Comparison of ENCODE assay signal across 14 cellular contexts in genomic region chr22:24117942-24118341, GRCh38.
DNase-seq lines count a peak whose midpoint lies in the region; ATAC-seq and TF ChIP-seq lines count a peak whose summit lies in the region.
"Had no signal": no experiment of that assay in that cellular context is flagged by ENCODE, and none has a peak within 500 bp of the region (broad histone marks: within the 10 kb centered on the region; RNA-seq: fewer than 3 reads in every experiment).

No MANE protein-coding gene starts in this region.

- peaks cover 3 to 14% of the 10 kb centered on the region in 2 experiments; a peak in 3 of 4 replicates for H3K36me3 ChIP-seq in HCT116 (ENCODE audit: control insufficient read depth in 1 of 2, insufficient read depth in 2 of 2, low read length in 2 of 2)
- peaks cover 51% of the 10 kb centered on the region for H3K36me3 ChIP-seq in RWPE2 (ENCODE audit: low read depth)

- DNase-seq in DMS 273 (lab: John Stamatoyannopoulos, UW; ENCODE audit: unreplicated experiment) (peak; percentile 5), DMS 273 treated with DMSO at 0.1 percent for 48 hours (lab: John Stamatoyannopoulos, UW) (no peak), HCT116 (ENCODE audit: low read depth, low spot score) (no peak), RWPE2 (ENCODE audit: low spot score) (no peak), iPS-NIHi7 (ENCODE audit: extremely low spot score) (peak; percentile 62), posterior vena cava (ENCODE audit: low spot score) (no peak), NCI-H2196 treated with DMSO at 0.1 percent for 48 hours (lab: John Stamatoyannopoulos, UW; ENCODE audit: unreplicated experiment) (no peak)
- DNase-seq: 8988T; CD8-positive, alpha-beta memory T cell; NCI-H526; stimulated activated naive B cell treated with anti-CD40 and anti-IgM and Interleukin-4, amounts not matched to agents 10 μg/mL and 1 μg/mL and 100 μg/mL, for 72 hours; upper lobe of right lung had no signal

- H3K79me2 ChIP-seq in HCT116 (ENCODE audit: insufficient read depth, low read length): no peaks in the 10 kb centered on the region

- POLR2A ChIA-PET in HCT116 (lab: Charles Lee): no interaction called here

- no peak overlapping the region for H3K4me2 ChIP-seq in HCT116 (ENCODE audit: low read length)

- H3K27me3 ChIP-seq in HCT116 (ENCODE audit: insufficient read depth, low read length) (no peaks in the 10 kb centered on the region), RWPE2 (ENCODE audit: insufficient read depth, poor library complexity, severe bottlenecking) (no peaks in the 10 kb centered on the region)
- H3K27me3 ChIP-seq: SJSA1, upper lobe of right lung had no signal

- no peak overlapping the region for H2AFZ ChIP-seq in HCT116 (ENCODE audit: low read depth, low read length, poor library complexity, severe bottlenecking)

- no peaks in the 10 kb centered on the region for H3K9me3 ChIP-seq in HCT116 (ENCODE audit: control insufficient read depth in 1 of 2, insufficient read depth in 1 of 2, low read depth in 1 of 2, low read length in 2 of 2)
- H3K9me3 ChIP-seq in RWPE2 (ENCODE audit: severe bottlenecking): no peaks in the 10 kb centered on the region
- H3K9me3 ChIP-seq: SJSA1, upper lobe of right lung had no signal

- TF ChIP-seq RAD21 in HCT116 (IDR thresholded peaks at IDR 0.05; ENCODE audit: low read depth): no peak

- H3K9ac ChIP-seq in HCT116 (ENCODE audit: low read length): no peak overlapping the region

- peak in 2 of 3 experiments; percentile 28 to 29; a peak in 2 of 6 replicates for TF ChIP-seq CTCF in HCT116 (IDR thresholded peaks at IDR 0.05 in 2 of 3, conservative IDR thresholded peaks at IDR 0.05 in 1 of 3; ENCODE audit: borderline replicate concordance in 1 of 3, insufficient read depth in 1 of 3, low read depth in 2 of 3, low read length in 2 of 3)
- peak; percentile 14 for TF ChIP-seq CTCF in RWPE2 (IDR thresholded peaks at IDR 0.05; ENCODE audit: poor library complexity, severe bottlenecking)

- H3K27ac ChIP-seq in HCT116 (ENCODE audit: low read depth, low read length): no peak overlapping the region
- H3K27ac ChIP-seq in RWPE2 (ENCODE audit: poor library complexity, severe bottlenecking): no peak overlapping the region
- H3K27ac ChIP-seq: SJSA1, upper lobe of right lung had no signal

- no peaks in the 10 kb centered on the region for H4K20me1 ChIP-seq in HCT116 (ENCODE audit: insufficient read depth)

- no peaks in the 10 kb centered on the region for H3K9me2 ChIP-seq in HCT116 (ENCODE audit: insufficient read depth)

- RAD21 ChIA-PET in HCT116 (lab: Charles Lee; ENCODE audit: low non-redundant PET in 1 of 2, low total read pairs in 2 of 2, uncharacterized antibody in 2 of 2, unreplicated experiment in 2 of 2): no interaction called here

- H3K4me1 ChIP-seq in HCT116 (ENCODE audit: control insufficient read depth in 1 of 2, insufficient read depth in 2 of 2, low read length in 2 of 2) (no peaks in the 10 kb centered on the region), RWPE2 (ENCODE audit: insufficient read depth, poor library complexity, severe bottlenecking) (no peaks in the 10 kb centered on the region)
- H3K4me1 ChIP-seq: SJSA1 had no signal

- ATAC-seq in HCT116: peak; percentile 77
- no peak; the same call in 2 of the 3 replicates for ATAC-seq in RWPE2 (ENCODE audit: low read depth)
- ATAC-seq in HG02759 (IDR thresholded peaks at IDR 0.05; ENCODE audit: unreplicated experiment): no peak

- no peak for TF ChIP-seq POLR2A in HCT116 (IDR thresholded peaks at IDR 0.05; ENCODE audit: borderline replicate concordance, extremely low read depth, insufficient read depth, insufficient read length)

- H3K4me3 ChIP-seq in HCT116 (replicated peaks in 1 of 2; ENCODE audit: low read depth in 1 of 2, low read length in 2 of 2): no peak overlapping the region
- H3K4me3 ChIP-seq in RWPE2 (ENCODE audit: severe bottlenecking): no peak overlapping the region
- H3K4me3 ChIP-seq: SJSA1, upper lobe of right lung had no signal

- intact Hi-C loops in HCT116 (cut with micrococcal nuclease) (no loop called here), posterior vena cava (cut with DNase I) (no loop called here)

- no TSS peak for BruUV-seq in HCT116 (replicated peaks; lab: Mats Ljungman, UMichigan)

- CTCF ChIA-PET in HCT116 (lab: Charles Lee): interaction anchor here (1.2 kb wide), 1 partner anchor 38 kb away, joined by 3 read pairs; no protein-coding TSS in a partner anchor

TF ChIP-seq in HCT116, 20 proteins besides CTCF, POLR2A, EP300 and RAD21:
- TF ChIP-seq YY1 (IDR thresholded peaks at IDR 0.05; ENCODE audit: extremely low read depth, insufficient replicate concordance, low read depth, low read length) (no peak), SP1 (IDR thresholded peaks at IDR 0.05; ENCODE audit: low read depth) (no peak), SRF (IDR thresholded peaks at IDR 0.05; ENCODE audit: low read depth) (no peak), POLR2AphosphoS5 (IDR thresholded peaks at IDR 0.05; ENCODE audit: low read depth, low read length) (no peak), REST (IDR thresholded peaks at IDR 0.05; ENCODE audit: low read depth) (no peak), FOSL1 (IDR thresholded peaks at IDR 0.05; ENCODE audit: low read depth) (no peak), SIN3A (IDR thresholded peaks at IDR 0.05; ENCODE audit: low read depth) (no peak), ELF1 (IDR thresholded peaks at IDR 0.05; ENCODE audit: borderline replicate concordance, low read depth) (no peak), MAX (IDR thresholded peaks at IDR 0.05) (no peak), EZH2phosphoT487 (IDR thresholded peaks at IDR 0.05; ENCODE audit: borderline replicate concordance) (no peak), CEBPB (IDR thresholded peaks at IDR 0.05; ENCODE audit: low read depth) (no peak), ZFX (IDR thresholded peaks at IDR 0.05) (no peak), TCF7L2 (IDR thresholded peaks at IDR 0.05; ENCODE audit: borderline replicate concordance, extremely low read depth, insufficient read depth, insufficient read length) (no peak)

Comparison
In these comparisons a context has a peak if more than half of its experiments do, and no peak if none do; other contexts are left out.
1. DNase-seq: peak in DMS 273 (single experiment) and iPS-NIHi7 (single experiment); none in DMS 273 treated with DMSO at 0.1 percent for 48 hours (single experiment), HCT116 (single experiment), RWPE2 (single experiment), posterior vena cava (single experiment) and NCI-H2196 treated with DMSO at 0.1 percent for 48 hours (single experiment).